8 cellular contexts compared by ENCODE assay signal in the genomic region with DNA sequence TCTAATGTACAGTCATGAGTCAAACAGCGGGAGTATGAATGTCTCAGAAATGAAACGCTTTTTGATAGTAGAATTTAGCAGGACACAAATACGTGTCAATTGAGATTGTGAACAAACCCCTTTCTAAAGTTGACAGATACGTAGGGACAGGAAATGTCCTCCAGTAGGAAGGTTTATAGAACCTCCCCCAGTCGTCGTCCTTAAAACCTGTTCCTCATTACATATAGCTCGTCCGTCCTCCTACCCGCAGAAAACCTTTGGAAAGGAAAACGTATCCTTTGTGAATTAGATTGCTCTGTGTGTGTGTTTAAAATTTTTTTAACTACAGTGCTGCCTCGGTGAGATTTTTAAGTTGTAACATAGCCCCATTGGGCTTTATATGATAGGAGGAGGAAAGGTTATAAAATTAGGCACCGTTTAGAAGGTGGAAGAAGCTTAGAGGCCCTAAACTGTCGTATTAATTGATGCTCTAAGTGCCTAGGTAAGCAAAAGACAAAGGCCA. TPM values are rescaled to one million over a fixed set of nuclear protein-coding genes. Genes with fewer than 3 reads are reported as not detected.
A peak's percentile ranks its signal among the peaks of the same experiment; 100 is the strongest.
DNase-seq lines count a peak whose midpoint lies in the region; ATAC-seq, FAIRE-seq and TF ChIP-seq lines count a peak whose summit lies in the region.

No MANE protein-coding gene starts in this region.

- intact Hi-C loops in kidney (cut with DNase I) (no loop called here), testis (cut with DNase I; ENCODE audit: low total_unique reads) (no loop called here)

- H3K27me3 Mint-ChIP-seq in activated naive CD8-positive, alpha-beta T cell, result no peaks in the 10 kb centered on the region

- H3K36me3 ChIP-seq in HEK293 (ENCODE audit: control insufficient read depth in 2 of 2, insufficient read depth in 1 of 2, low read length in 2 of 2) (peaks cover under 1 to 32% of the 10 kb centered on the region in 2 experiments; a peak in 2 of 3 replicates), kidney (ENCODE audit: control insufficient read depth in 1 of 2, insufficient read depth in 2 of 2, low read length in 2 of 2) (no peaks in the 10 kb centered on the region), testis (ENCODE audit: low read depth, missing control alignments) (no peaks in the 10 kb centered on the region)

- no peaks in the 10 kb centered on the region for H3K9me3 Mint-ChIP-seq in activated naive CD8-positive, alpha-beta T cell (ENCODE audit: low read depth)

- H3K27ac Mint-ChIP-seq in activated naive CD8-positive, alpha-beta T cell, result peak overlapping the region; percentile 99

- peaks cover 68% of the 10 kb centered on the region for H3K4me1 Mint-ChIP-seq in activated naive CD8-positive, alpha-beta T cell (ENCODE audit: low read depth)

- peak overlapping the region in 1 of 2 donors; percentile 72 for H3K9ac ChIP-seq in kidney (ENCODE audit: low read length in 2 of 2)

- WGBS in testis, 2 donors, result 37 to 38% methylated on average over 13 of the region's 13 CpGs

- H3K4me3 ChIP-seq in AG09309 (ENCODE audit: control insufficient read depth, low read depth, low read length) (peak overlapping the region; percentile 71), HEK293 (ENCODE audit: low read depth, low read length) (peak overlapping the region; percentile 60; the same call in 1 of the 2 replicates), kidney (ENCODE audit: low read length in 2 of 2) (peak overlapping the region; percentile 47 to 85), testis (peak overlapping the region; percentile 70 to 73)

- H3K4me1 ChIP-seq in HEK293 (ENCODE audit: control insufficient read depth, insufficient read depth, low read length) (0 out of 2 replicates have a peak, but pooled peaks cover 6% of the 10 kb centered on the region), kidney (ENCODE audit: control insufficient read depth in 1 of 2, insufficient read depth in 1 of 2, low read depth in 1 of 2, low read length in 2 of 2) (peaks cover 11 to 18% of the 10 kb centered on the region in 2 donors), testis (peaks cover 13% of the 10 kb centered on the region)

- H3K27me3 ChIP-seq in testis, result no peaks in the 10 kb centered on the region

- DNase-seq in AG09309 (ENCODE audit: low read depth), result no peak
- DNase-seq in kidney, result no peak
- no peak for DNase-seq in testis

- CTCF ChIA-PET in HEK293 (lab: Yijun Ruan, JAX), result interaction anchor here (0.6 kb wide), 1 partner anchor 323 kb away, joined by 3 read pairs; no protein-coding TSS in a partner anchor

- POLR2A ChIA-PET in HEK293 (lab: Yijun Ruan, JAX), result interaction anchor here (0.7 to 0.8 kb wide), 2 partner anchors 37 to 107 kb away, joined by 4 to 5 read pairs; a partner anchor contains a TSS

- peak overlapping the region; percentile 94 for H3K4me3 Mint-ChIP-seq in activated naive CD8-positive, alpha-beta T cell

- H3K27ac ChIP-seq in HEK293 (ENCODE audit: extremely low read depth, low read depth, low read length) (peak overlapping the region; percentile 94), kidney (ENCODE audit: low read depth in 2 of 2, low read length in 2 of 2) (peak overlapping the region; percentile 65 to 75), testis (peak overlapping the region; percentile 86 to 88)

- peaks cover 13% of the 10 kb centered on the region for H3K36me3 Mint-ChIP-seq in activated naive CD8-positive, alpha-beta T cell

- ATAC-seq in HG03342 (IDR thresholded peaks at IDR 0.05; ENCODE audit: unreplicated experiment), result no peak
- no peak for ATAC-seq in HG03565 (IDR thresholded peaks at IDR 0.05; ENCODE audit: unreplicated experiment)
- no peak for ATAC-seq in HG02970 (IDR thresholded peaks at IDR 0.05; ENCODE audit: low FRiP score, unreplicated experiment)

- H3K9me3 ChIP-seq in HEK293 (ENCODE audit: control insufficient read depth, insufficient read depth, low read depth, low read length) (no peaks in the 10 kb centered on the region), kidney (ENCODE audit: control insufficient read depth in 1 of 2, low read length in 2 of 2) (no peaks in the 10 kb centered on the region), testis (no peaks in the 10 kb centered on the region)

- FAIRE-seq in kidney (lab: Jason Lieb, UNC), result no peak

- TF ChIP-seq CTCF in AG09309 (IDR thresholded peaks at IDR 0.05; ENCODE audit: control insufficient read depth, insufficient read depth, low read depth, low read length, missing control alignments) (no peak), HEK293 (tag by site-specific recombination; IDR thresholded peaks at IDR 0.05) (no peak), kidney (IDR thresholded peaks at IDR 0.05; ENCODE audit: borderline replicate concordance, extremely low read depth, insufficient read depth) (no peak), testis (IDR thresholded peaks at IDR 0.05) (no peak)

- no peak for TF ChIP-seq POLR2A in testis (IDR thresholded peaks at IDR 0.05)

TF ChIP-seq in HEK293, 187 proteins besides CTCF, POLR2A, EP300 and RAD21:
- no peak for TF ChIP-seq ZNF155 (tag by site-specific recombination; IDR thresholded peaks at IDR 0.05)
- no peak for TF ChIP-seq ZNF837 (tag by site-specific recombination; IDR thresholded peaks at IDR 0.05)
- TF ChIP-seq ZNF394 (tag by site-specific recombination; IDR thresholded peaks at IDR 0.05; ENCODE audit: borderline replicate concordance), result 0 out of 2 replicates have a peak, but pooled peaks have one; percentile 31
- TF ChIP-seq ZNF366 (tag by site-specific recombination; conservative IDR thresholded peaks at IDR 0.05), result peak; percentile 62; the same call in 1 of the 2 replicates
- peak; percentile 69 for TF ChIP-seq ZNF335 (tag by site-specific recombination; conservative IDR thresholded peaks at IDR 0.05)
- 0 out of 2 replicates have a peak, but pooled peaks have one; percentile 43 for TF ChIP-seq ZNF629 (tag by site-specific recombination; IDR thresholded peaks at IDR 0.05)
- TF ChIP-seq ZBTB17 (tag by site-specific recombination; IDR thresholded peaks at IDR 0.05), result peak; percentile 39; the same call in 1 of the 2 replicates
- TF ChIP-seq SP2 (tag by site-specific recombination; IDR thresholded peaks at IDR 0.05), result no peak
- no peak for TF ChIP-seq ZNF24 (tag by site-specific recombination; IDR thresholded peaks at IDR 0.05)
- TF ChIP-seq SP3 (tag by site-specific recombination; IDR thresholded peaks at IDR 0.05), result peak; percentile 48; the same call in 1 of the 2 replicates
- peak; percentile 99 for TF ChIP-seq ZSCAN16 (tag by site-specific recombination; IDR thresholded peaks at IDR 0.05)
TF ChIP-seq in HEK293: peak in this region for 7.

RNA-seq across cellular contexts. Expression of a gene that starts 4.1 kb away (rescaled TPM):
- total RNA-seq in kidney (83.2 TPM), testis (10 to 100 TPM; 68.7 to 82.2 TPM)
- polyA plus RNA-seq in kidney (ENCODE audit: insufficient read depth, low read depth, low replicate concordance) (69.1 TPM), testis (ENCODE audit: insufficient read depth, low read depth, low replicate concordance) (89.5 TPM)
